Comparison of ENCODE assay signal across 1 cellular context in the genomic region with DNA sequence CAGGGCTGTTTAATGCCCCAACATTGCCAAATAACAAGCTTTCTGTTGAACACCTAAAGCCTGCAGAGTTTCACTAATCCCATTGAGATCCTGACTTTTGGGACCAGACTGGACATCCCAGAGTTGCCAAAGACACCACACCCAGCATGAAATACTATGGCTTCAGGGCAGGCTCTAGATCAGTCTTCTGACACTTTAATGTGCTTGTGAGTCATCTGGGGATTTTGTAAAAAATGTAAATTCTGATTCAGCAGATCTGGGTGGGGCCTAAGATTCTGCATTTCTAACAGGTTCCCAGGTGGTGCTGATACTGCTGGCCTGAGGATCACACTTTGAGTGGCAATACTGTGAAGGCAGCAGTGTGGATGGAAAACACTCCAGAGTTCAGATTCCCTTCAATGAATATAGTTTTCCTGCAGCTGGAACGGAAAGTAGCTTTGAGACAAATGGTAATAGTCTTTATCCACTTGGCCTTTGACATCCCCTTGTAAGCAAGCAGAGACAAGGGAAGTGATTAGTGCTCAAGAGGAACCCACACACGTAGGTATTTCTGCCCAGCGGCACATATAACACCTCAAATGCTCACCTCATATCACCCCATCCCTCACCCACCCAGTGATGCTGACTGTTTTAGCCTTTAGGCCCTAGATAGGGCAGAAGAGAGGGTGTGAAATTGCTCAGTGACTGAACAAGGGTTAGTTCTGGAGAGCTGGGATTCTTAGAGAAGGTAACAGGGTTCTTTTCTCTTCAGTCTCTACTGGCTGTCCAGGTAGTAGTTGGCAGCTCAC.
TF ChIP-seq lines count a peak whose summit lies in the region.

No MANE protein-coding gene starts in this region.

TF ChIP-seq in GM12878, 131 proteins besides CTCF, POLR2A, EP300 and RAD21 (continued from another document):
- TF ChIP-seq, protein P1, sequence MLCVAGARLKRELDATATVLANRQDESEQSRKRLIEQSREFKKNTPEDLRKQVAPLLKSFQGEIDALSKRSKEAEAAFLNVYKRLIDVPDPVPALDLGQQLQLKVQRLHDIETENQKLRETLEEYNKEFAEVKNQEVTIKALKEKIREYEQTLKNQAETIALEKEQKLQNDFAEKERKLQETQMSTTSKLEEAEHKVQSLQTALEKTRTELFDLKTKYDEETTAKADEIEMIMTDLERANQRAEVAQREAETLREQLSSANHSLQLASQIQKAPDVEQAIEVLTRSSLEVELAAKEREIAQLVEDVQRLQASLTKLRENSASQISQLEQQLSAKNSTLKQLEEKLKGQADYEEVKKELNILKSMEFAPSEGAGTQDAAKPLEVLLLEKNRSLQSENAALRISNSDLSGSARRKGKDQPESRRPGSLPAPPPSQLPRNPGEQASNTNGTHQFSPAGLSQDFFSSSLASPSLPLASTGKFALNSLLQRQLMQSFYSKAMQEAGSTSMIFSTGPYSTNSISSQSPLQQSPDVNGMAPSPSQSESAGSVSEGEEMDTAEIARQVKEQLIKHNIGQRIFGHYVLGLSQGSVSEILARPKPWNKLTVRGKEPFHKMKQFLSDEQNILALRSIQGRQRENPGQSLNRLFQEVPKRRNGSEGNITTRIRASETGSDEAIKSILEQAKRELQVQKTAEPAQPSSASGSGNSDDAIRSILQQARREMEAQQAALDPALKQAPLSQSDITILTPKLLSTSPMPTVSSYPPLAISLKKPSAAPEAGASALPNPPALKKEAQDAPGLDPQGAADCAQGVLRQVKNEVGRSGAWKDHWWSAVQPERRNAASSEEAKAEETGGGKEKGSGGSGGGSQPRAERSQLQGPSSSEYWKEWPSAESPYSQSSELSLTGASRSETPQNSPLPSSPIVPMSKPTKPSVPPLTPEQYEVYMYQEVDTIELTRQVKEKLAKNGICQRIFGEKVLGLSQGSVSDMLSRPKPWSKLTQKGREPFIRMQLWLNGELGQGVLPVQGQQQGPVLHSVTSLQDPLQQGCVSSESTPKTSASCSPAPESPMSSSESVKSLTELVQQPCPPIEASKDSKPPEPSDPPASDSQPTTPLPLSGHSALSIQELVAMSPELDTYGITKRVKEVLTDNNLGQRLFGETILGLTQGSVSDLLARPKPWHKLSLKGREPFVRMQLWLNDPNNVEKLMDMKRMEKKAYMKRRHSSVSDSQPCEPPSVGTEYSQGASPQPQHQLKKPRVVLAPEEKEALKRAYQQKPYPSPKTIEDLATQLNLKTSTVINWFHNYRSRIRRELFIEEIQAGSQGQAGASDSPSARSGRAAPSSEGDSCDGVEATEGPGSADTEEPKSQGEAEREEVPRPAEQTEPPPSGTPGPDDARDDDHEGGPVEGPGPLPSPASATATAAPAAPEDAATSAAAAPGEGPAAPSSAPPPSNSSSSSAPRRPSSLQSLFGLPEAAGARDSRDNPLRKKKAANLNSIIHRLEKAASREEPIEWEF (IDR thresholded peaks at IDR 0.05; ENCODE audit: insufficient replicate concordance, low read depth, low read length): no peak
- no peak for TF ChIP-seq SUZ12 (IDR thresholded peaks at IDR 0.05; ENCODE audit: unreplicated experiment)
- no peak for TF ChIP-seq CREM (IDR thresholded peaks at IDR 0.05; ENCODE audit: low read depth)
- TF ChIP-seq, protein P2, sequence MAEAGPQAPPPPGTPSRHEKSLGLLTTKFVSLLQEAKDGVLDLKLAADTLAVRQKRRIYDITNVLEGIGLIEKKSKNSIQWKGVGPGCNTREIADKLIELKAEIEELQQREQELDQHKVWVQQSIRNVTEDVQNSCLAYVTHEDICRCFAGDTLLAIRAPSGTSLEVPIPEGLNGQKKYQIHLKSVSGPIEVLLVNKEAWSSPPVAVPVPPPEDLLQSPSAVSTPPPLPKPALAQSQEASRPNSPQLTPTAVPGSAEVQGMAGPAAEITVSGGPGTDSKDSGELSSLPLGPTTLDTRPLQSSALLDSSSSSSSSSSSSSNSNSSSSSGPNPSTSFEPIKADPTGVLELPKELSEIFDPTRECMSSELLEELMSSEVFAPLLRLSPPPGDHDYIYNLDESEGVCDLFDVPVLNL (IDR thresholded peaks at IDR 0.05; ENCODE audit: low read depth, low read length): no peak
- no peak for TF ChIP-seq MTA3 (IDR thresholded peaks at IDR 0.05; ENCODE audit: borderline replicate concordance, low read length)
- TF ChIP-seq ZNF622 (IDR thresholded peaks at IDR 0.05): no peak
- TF ChIP-seq NFYA (IDR thresholded peaks at IDR 0.05; ENCODE audit: borderline replicate concordance, low read depth, low read length): no peak
- no peak for TF ChIP-seq RAD51 (IDR thresholded peaks at IDR 0.05)
- TF ChIP-seq TCF7 (IDR thresholded peaks at IDR 0.05; ENCODE audit: borderline replicate concordance): no peak
- TF ChIP-seq SREBF1 (IDR thresholded peaks at IDR 0.05; ENCODE audit: low read length): no peak
- no peak for TF ChIP-seq RB1 (IDR thresholded peaks at IDR 0.05; ENCODE audit: borderline replicate concordance)
- TF ChIP-seq, protein P3, sequence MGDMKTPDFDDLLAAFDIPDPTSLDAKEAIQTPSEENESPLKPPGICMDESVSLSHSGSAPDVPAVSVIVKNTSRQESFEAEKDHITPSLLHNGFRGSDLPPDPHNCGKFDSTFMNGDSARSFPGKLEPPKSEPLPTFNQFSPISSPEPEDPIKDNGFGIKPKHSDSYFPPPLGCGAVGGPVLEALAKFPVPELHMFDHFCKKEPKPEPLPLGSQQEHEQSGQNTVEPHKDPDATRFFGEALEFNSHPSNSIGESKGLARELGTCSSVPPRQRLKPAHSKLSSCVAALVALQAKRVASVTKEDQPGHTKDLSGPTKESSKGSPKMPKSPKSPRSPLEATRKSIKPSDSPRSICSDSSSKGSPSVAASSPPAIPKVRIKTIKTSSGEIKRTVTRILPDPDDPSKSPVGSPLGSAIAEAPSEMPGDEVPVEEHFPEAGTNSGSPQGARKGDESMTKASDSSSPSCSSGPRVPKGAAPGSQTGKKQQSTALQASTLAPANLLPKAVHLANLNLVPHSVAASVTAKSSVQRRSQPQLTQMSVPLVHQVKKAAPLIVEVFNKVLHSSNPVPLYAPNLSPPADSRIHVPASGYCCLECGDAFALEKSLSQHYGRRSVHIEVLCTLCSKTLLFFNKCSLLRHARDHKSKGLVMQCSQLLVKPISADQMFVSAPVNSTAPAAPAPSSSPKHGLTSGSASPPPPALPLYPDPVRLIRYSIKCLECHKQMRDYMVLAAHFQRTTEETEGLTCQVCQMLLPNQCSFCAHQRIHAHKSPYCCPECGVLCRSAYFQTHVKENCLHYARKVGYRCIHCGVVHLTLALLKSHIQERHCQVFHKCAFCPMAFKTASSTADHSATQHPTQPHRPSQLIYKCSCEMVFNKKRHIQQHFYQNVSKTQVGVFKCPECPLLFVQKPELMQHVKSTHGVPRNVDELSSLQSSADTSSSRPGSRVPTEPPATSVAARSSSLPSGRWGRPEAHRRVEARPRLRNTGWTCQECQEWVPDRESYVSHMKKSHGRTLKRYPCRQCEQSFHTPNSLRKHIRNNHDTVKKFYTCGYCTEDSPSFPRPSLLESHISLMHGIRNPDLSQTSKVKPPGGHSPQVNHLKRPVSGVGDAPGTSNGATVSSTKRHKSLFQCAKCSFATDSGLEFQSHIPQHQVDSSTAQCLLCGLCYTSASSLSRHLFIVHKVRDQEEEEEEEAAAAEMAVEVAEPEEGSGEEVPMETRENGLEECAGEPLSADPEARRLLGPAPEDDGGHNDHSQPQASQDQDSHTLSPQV (IDR thresholded peaks at IDR 0.05): no peak
